In genomic region chr4:179313823-179314222, GRCh38 we compare ENCODE assay signal across 30 cellular contexts.
"Had no signal": no experiment of that assay in that cellular context is flagged by ENCODE, and none has a peak within 500 bp of the region (broad histone marks: within the 10 kb centered on the region; RNA-seq: fewer than 3 reads in every experiment).

No MANE protein-coding gene starts in this region.

- H3K27ac Mint-ChIP-seq: naive thymus-derived CD8-positive, alpha-beta T cell; natural killer cell treated with Interleukin-12 subunit alpha and Interleukin-12 subunit beta and Interleukin-15 and Interleukin-18, amount 100 ng/mL, for 72 hours; nephron progenitor cell; stimulated activated memory B cell treated with anti-CD40 and anti-IgM and Interleukin-4, amounts not matched to agents 10 μg/mL and 1 μg/mL and 100 μg/mL, for 72 hours; stimulated activated naive CD8-positive, alpha-beta T cell treated with anti-CD3 and anti-CD28 coated beads, Interleukin-15, amount 100 ng/mL, for 72 hours; type B pancreatic cell had no signal

- H3K9me3 ChIP-seq: neutrophil, pancreas, prostate gland, right lobe of liver, testis, transverse colon, upper lobe of right lung, uterus had no signal

- H3K4me1 Mint-ChIP-seq: naive thymus-derived CD8-positive, alpha-beta T cell; nephron progenitor cell; neural crest cell; stimulated activated memory B cell treated with anti-CD40 and anti-IgM and Interleukin-4, amounts not matched to agents 10 μg/mL and 1 μg/mL and 100 μg/mL, for 72 hours; stimulated activated naive CD8-positive, alpha-beta T cell treated with anti-CD3 and anti-CD28 coated beads, Interleukin-15, amount 100 ng/mL, for 72 hours had no signal

- H3K4me1 ChIP-seq: pancreas, prostate gland, right lobe of liver, sigmoid colon, suprapubic skin, testis, tibial artery, transverse colon, upper lobe of right lung, uterus had no signal

- H3K36me3 Mint-ChIP-seq: naive thymus-derived CD8-positive, alpha-beta T cell; natural killer cell treated with Interleukin-12 subunit alpha and Interleukin-12 subunit beta and Interleukin-15 and Interleukin-18, amount 100 ng/mL, for 72 hours; stimulated activated memory B cell treated with anti-CD40 and anti-IgM and Interleukin-4, amounts not matched to agents 10 μg/mL and 1 μg/mL and 100 μg/mL, for 72 hours; type B pancreatic cell had no signal

- H3K4me3 Mint-ChIP-seq: naive thymus-derived CD8-positive, alpha-beta T cell; natural killer cell treated with Interleukin-12 subunit alpha and Interleukin-12 subunit beta and Interleukin-15 and Interleukin-18, amount 100 ng/mL, for 72 hours; nephron progenitor cell; neural crest cell; stimulated activated memory B cell treated with anti-CD40 and anti-IgM and Interleukin-4, amounts not matched to agents 10 μg/mL and 1 μg/mL and 100 μg/mL, for 72 hours; stimulated activated naive CD8-positive, alpha-beta T cell treated with anti-CD3 and anti-CD28 coated beads, Interleukin-15, amount 100 ng/mL, for 72 hours; type B pancreatic cell had no signal

- H3K36me3 ChIP-seq: neutrophil, pancreas, prostate gland, right lobe of liver, sigmoid colon, suprapubic skin, tibial artery, transverse colon, upper lobe of right lung had no signal

- H3K27ac ChIP-seq: neutrophil, pancreas, prostate gland, right lobe of liver, sigmoid colon, suprapubic skin, testis, tibial artery, transverse colon, upper lobe of right lung, uterus had no signal

- H3K4me3 ChIP-seq: pancreas, prostate gland, right lobe of liver, sigmoid colon, suprapubic skin, testis, tibial artery, transverse colon, upper lobe of right lung, uterus had no signal

- DNase-seq: naive thymus-derived CD8-positive, alpha-beta T cell; nephron progenitor cell; nucleus accumbens; pancreas; retina; right cardiac atrium; right lobe of liver; sigmoid colon; small intestine; stimulated activated CD4-positive, alpha-beta T cell treated with anti-CD3 and anti-CD28 coated beads, Interleukin-15, amount 100 ng/mL, for 24 hours; stimulated activated CD4-positive, alpha-beta T cell treated with anti-CD3 and anti-CD28 coated beads, Interleukin-2, amount 100 ng/mL, for 24 hours; stimulated activated CD4-positive, alpha-beta T cell treated with anti-CD3 and anti-CD28 coated beads, Interleukin-2, amount 100 ng/mL, for 48 hours; stimulated activated CD4-positive, alpha-beta T cell treated with anti-CD3 and anti-CD28 coated beads, Interleukin-4, amount 100 ng/mL, for 24 hours; stimulated activated CD8-positive, alpha-beta memory T cell treated with anti-CD3 and anti-CD28 coated beads, Interleukin-4, amount 100 ng/mL, for 48 hours; stimulated activated naive CD4-positive, alpha-beta T cell; stimulated activated naive CD8-positive, alpha-beta T cell treated with anti-CD3 and anti-CD28 coated beads, Interleukin-15, amount 100 ng/mL, for 72 hours; stimulated activated naive CD8-positive, alpha-beta T cell treated with anti-CD3 and anti-CD28 coated beads, Interleukin-15, Interleukin-2, amounts not matched to agents 100 U/mL and 50 U/mL, for 24 hours; substantia nigra; testis; tibial artery; transverse colon; upper lobe of right lung; uterus had no signal

- H3K27me3 Mint-ChIP-seq: naive thymus-derived CD8-positive, alpha-beta T cell; natural killer cell treated with Interleukin-12 subunit alpha and Interleukin-12 subunit beta and Interleukin-15 and Interleukin-18, amount 100 ng/mL, for 72 hours; stimulated activated memory B cell treated with anti-CD40 and anti-IgM and Interleukin-4, amounts not matched to agents 10 μg/mL and 1 μg/mL and 100 μg/mL, for 72 hours; stimulated activated naive CD8-positive, alpha-beta T cell treated with anti-CD3 and anti-CD28 coated beads, Interleukin-15, amount 100 ng/mL, for 72 hours; type B pancreatic cell had no signal

- H3K27me3 ChIP-seq: neutrophil, pancreas, sigmoid colon, suprapubic skin, testis, tibial artery, transverse colon, upper lobe of right lung, uterus had no signal
